ENCODE assay signal across 8 cellular contexts in the genomic region with DNA sequence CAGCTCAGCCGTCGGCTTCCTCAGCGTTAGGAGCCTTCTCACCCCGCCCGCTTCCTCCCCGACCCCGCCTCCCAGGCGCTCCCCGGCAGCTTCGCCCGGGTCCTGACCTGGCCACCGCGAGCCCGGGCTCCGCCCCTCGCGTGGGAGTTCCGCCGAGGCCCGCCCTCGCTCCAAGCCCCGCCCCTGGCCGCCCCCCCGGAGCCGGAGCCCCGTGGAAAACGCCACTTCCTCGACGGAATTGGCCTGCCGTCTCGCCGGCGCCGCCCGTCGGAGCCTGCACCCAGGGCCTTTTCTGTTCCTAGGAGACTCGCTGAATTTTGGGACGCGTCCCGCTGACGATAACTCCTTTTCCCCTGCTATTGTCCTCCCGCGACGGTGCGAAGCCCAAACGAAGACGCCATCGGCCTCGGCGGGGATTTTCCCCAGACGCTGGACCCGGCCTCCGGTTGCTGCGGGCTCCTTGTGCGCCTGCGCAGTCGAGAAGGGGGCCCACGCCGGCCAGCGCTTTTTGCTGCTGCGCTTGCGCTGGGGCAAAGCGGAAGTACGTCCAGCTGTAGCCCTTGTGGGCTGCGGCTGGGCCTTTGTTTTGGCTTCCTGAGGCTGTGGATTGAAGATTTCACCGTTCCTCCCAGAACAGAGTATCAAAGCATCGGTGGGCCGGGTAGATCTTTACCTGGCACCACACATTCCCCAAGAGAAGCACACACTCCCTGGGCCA. TPM values are rescaled to one million over a fixed set of nuclear protein-coding genes. Genes with fewer than 3 reads are reported as not detected.
DNase-seq lines count a peak whose midpoint lies in the region; ATAC-seq and TF ChIP-seq lines count a peak whose summit lies in the region.

No MANE protein-coding gene starts in this region.

- H3K4me1 Mint-ChIP-seq in chondrocyte (ENCODE audit: low read depth) = peaks cover 27% of the 10 kb centered on the region

- H3K9me3 Mint-ChIP-seq in chondrocyte (ENCODE audit: low read depth) = no peaks in the 10 kb centered on the region

- DNase-seq in AML-193 (lab: John Stamatoyannopoulos, UW) (peak; percentile 88 to 89), NCI-H510A (lab: John Stamatoyannopoulos, UW) (peak; percentile 80), chondrocyte (ENCODE audit: low spot score) (peak; percentile 97), kidney tubule cell (ENCODE audit: low spot score) (peak; percentile 94)
- DNase-seq in activated CD4-positive, alpha-beta T cell treated with anti-CD3 and anti-CD28 coated beads for 24 hours (ENCODE audit: low read depth in 2 of 2) = peak; percentile 91 to 95
- DNase-seq in stimulated activated CD4-positive, alpha-beta T cell treated with anti-CD3 and anti-CD28 coated beads, Interleukin-1b, Interleukin-23, amount 100 ng/mL, for 1 hour (ENCODE audit: low read depth in 2 of 2) = peak; percentile 94 to 95

- peak; percentile 29 for TF ChIP-seq CTCF in chondrocyte (IDR thresholded peaks at IDR 0.05)

- ATAC-seq in HG03354 (IDR thresholded peaks at IDR 0.05; ENCODE audit: poor library complexity, severe bottlenecking, unreplicated experiment) = peak; percentile 73

- peak; percentile 70 for TF ChIP-seq POLR2A in GM19099 (IDR thresholded peaks at IDR 0.05; ENCODE audit: extremely low read depth, insufficient read length, low read depth)

- H3K36me3 Mint-ChIP-seq in chondrocyte (ENCODE audit: low read depth) = peaks cover 19% of the 10 kb centered on the region

- H3K27me3 Mint-ChIP-seq in chondrocyte (ENCODE audit: low read depth) = no peaks in the 10 kb centered on the region

- peak overlapping the region; percentile 83 for H3K4me3 Mint-ChIP-seq in chondrocyte (ENCODE audit: unreplicated experiment)

- H3K27ac Mint-ChIP-seq in chondrocyte (ENCODE audit: unreplicated experiment) = peak overlapping the region; percentile 98

RNA-seq across cellular contexts. Expression of a gene that starts 10.0 kb away (rescaled TPM):
- total RNA-seq in chondrocyte = 65.3 to 73.6 TPM (median 72.7 TPM) in 3 replicates

RNA-seq across cellular contexts. Expression of a gene that starts 14.8 kb away (rescaled TPM):
- 22.7 to 33.3 TPM (median 27.4 TPM) in 3 replicates for total RNA-seq in chondrocyte

RNA-seq across cellular contexts. Expression of a gene that starts 37.1 kb away (rescaled TPM):
- 32.6 to 57.7 TPM (median 36.3 TPM) in 3 replicates for total RNA-seq in chondrocyte

RNA-seq across cellular contexts. Expression of a gene that starts 38.6 kb away (rescaled TPM):
- 30.2 to 34.6 TPM (median 31.6 TPM) in 3 replicates for total RNA-seq in chondrocyte

RNA-seq across cellular contexts. Expression of a gene that starts 57.1 kb away (rescaled TPM):
- total RNA-seq in chondrocyte = 0.22 to 0.44 TPM in 2 of 3 replicates, not detected in the other

Comparison
In these comparisons a context has a peak if more than half of its experiments do, and no peak if none do; other contexts are left out.
1. Peak in every context shown above with its lines: DNase-seq and ATAC-seq.